8 cellular contexts compared by ENCODE assay signal in the genomic region with DNA sequence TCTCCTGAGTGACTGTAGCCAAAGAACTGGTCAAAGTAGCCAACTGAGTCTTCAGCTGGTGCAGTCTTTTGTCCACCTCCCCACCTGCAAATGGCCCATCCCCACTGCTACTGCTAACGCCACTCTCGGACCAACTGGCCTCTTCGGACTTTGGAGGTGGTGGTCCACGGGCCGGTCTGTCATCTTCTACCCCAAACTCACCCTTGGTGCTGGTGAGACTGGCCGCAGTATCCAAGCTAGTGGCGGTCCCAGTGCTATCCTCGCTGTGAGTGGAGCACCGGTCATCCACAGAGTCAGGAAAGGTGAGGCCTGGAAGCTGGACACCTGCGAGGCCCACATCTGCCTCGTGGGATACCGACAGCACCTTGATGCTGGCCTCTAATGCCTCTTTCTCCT. TPM values are rescaled to one million over a fixed set of nuclear protein-coding genes. Genes with fewer than 3 reads are reported as not detected.
A peak's percentile ranks its signal among the peaks of the same experiment; 100 is the strongest.
DNase-seq lines count a peak whose midpoint lies in the region; ATAC-seq and TF ChIP-seq lines count a peak whose summit lies in the region.

No MANE protein-coding gene starts in this region.

- no peak overlapping the region for H2BK15ac ChIP-seq in mesenchymal stem cell (ENCODE audit: low read depth, poor library complexity, severe bottlenecking)

- no peak for DNase-seq in cardiac muscle cell (ENCODE audit: low read depth in 1 of 2, low spot score in 1 of 2)
- no peak for DNase-seq in Right ventricle myocardium inferior (ENCODE audit: missing footprints)
- DNase-seq in body of pancreas, result no peak
- no peak for DNase-seq in mesenchymal stem cell
- DNase-seq in upper lobe of left lung, result no peak
- DNase-seq in DMS 273 treated with DMSO at 0.1 percent for 48 hours (lab: John Stamatoyannopoulos, UW), result no peak
- DNase-seq in NCI-H2171 treated with DMSO at 0.1 percent for 48 hours (lab: John Stamatoyannopoulos, UW), result no peak

- no peak overlapping the region for H4K91ac ChIP-seq in mesenchymal stem cell (ENCODE audit: low read length)

- TF ChIP-seq CTCF in cardiac muscle cell (IDR thresholded peaks at IDR 0.05; ENCODE audit: low read depth, low read length), result no peak
- TF ChIP-seq CTCF in body of pancreas (IDR thresholded peaks at IDR 0.05), result no peak
- TF ChIP-seq CTCF in upper lobe of left lung (IDR thresholded peaks at IDR 0.05), result no peak

- ATAC-seq in Right ventricle myocardium inferior, result no peak
- no peak for ATAC-seq in body of pancreas
- ATAC-seq in upper lobe of left lung (ENCODE audit: low FRiP score in 2 of 2), result no peak
- no peak for ATAC-seq in HG02938 (IDR thresholded peaks at IDR 0.05; ENCODE audit: unreplicated experiment)

- H2AK5ac ChIP-seq in mesenchymal stem cell (ENCODE audit: low read length, severe bottlenecking), result no peak overlapping the region

- peak overlapping the region; percentile 85 for H3K4me3 ChIP-seq in cardiac muscle cell
- H3K4me3 ChIP-seq in body of pancreas, result peak overlapping the region; percentile 55 to 94
- peak overlapping the region; percentile 81 to 95 for H3K4me3 ChIP-seq in mesenchymal stem cell (ENCODE audit: insufficient read depth in 1 of 2, low read depth in 1 of 2, low read length in 2 of 2)
- H3K4me3 ChIP-seq in upper lobe of left lung, result peak overlapping the region; percentile 63 to 92 (median 86)

- peak overlapping the region; percentile 83 for H3K27ac ChIP-seq in cardiac muscle cell
- peak overlapping the region in 3 of 4 donors; percentile 83 to 91 (median 85) for H3K27ac ChIP-seq in body of pancreas
- no peak overlapping the region for H3K27ac ChIP-seq in mesenchymal stem cell (ENCODE audit: low read length, poor library complexity, severe bottlenecking)
- peak overlapping the region; percentile 85 to 93 (median 92) for H3K27ac ChIP-seq in upper lobe of left lung

- H3K4me1 ChIP-seq in cardiac muscle cell (ENCODE audit: low read depth) (peaks cover 9% of the 10 kb centered on the region), body of pancreas (peaks cover 73% of the 10 kb centered on the region), mesenchymal stem cell (ENCODE audit: control insufficient read depth, insufficient read depth, low read depth, low read length) (peaks cover 38% of the 10 kb centered on the region), upper lobe of left lung (peaks cover 42 to 70% (median 49%) of the 10 kb centered on the region in 4 donors)

- WGBS in body of pancreas, 2 donors, result 9 to 27% methylated on average over 6 to 12 of the region's 12 CpGs
- 67% methylated on average over 12 of the region's 12 CpGs for WGBS in mesenchymal stem cell
- WGBS in upper lobe of left lung, 2 donors, result 36 to 53% methylated on average over 5 to 12 of the region's 12 CpGs

- H2BK12ac ChIP-seq in mesenchymal stem cell (ENCODE audit: low read length in 2 of 2), result no peak overlapping the region

- no peak overlapping the region for H4K8ac ChIP-seq in mesenchymal stem cell (ENCODE audit: low read length)

- no peak for TF ChIP-seq POLR2A in body of pancreas (IDR thresholded peaks at IDR 0.05)
- TF ChIP-seq POLR2A in upper lobe of left lung (IDR thresholded peaks at IDR 0.05), result no peak

- H3K36me3 ChIP-seq in cardiac muscle cell (peaks cover 15% of the 10 kb centered on the region), body of pancreas (replicated peaks in 1 of 2; ENCODE audit: insufficient read depth in 1 of 2, low read depth in 2 of 2) (peaks cover 0 to 6% of the 10 kb centered on the region in 2 donors), mesenchymal stem cell (ENCODE audit: control insufficient read depth in 1 of 2, insufficient read depth in 2 of 2, low read depth in 1 of 2, low read length in 2 of 2) (peaks cover 15 to 45% of the 10 kb centered on the region in 2 experiments), upper lobe of left lung (peaks cover 6 to 24% (median 22%) of the 10 kb centered on the region in 4 donors)

- H3K4me2 ChIP-seq in mesenchymal stem cell (ENCODE audit: low read length, poor library complexity, severe bottlenecking), result peak overlapping the region; percentile 67

- no peak overlapping the region for H3K18ac ChIP-seq in mesenchymal stem cell (ENCODE audit: low read depth in 1 of 2, low read length in 2 of 2)

- no peak overlapping the region for H2BK120ac ChIP-seq in mesenchymal stem cell (ENCODE audit: low read depth, low read length)

- peak overlapping the region; percentile 95 for H3K9ac ChIP-seq in mesenchymal stem cell (ENCODE audit: low read length)

- H3K27me3 ChIP-seq in cardiac muscle cell (no peaks in the 10 kb centered on the region), body of pancreas (no peaks in the 10 kb centered on the region), mesenchymal stem cell (ENCODE audit: control insufficient read depth in 1 of 2, insufficient read depth in 1 of 2, low read length in 2 of 2) (no peaks in the 10 kb centered on the region), upper lobe of left lung (no peaks in the 10 kb centered on the region)

- no peak for TF ChIP-seq EP300 in upper lobe of left lung (IDR thresholded peaks at IDR 0.05)

- H3K23ac ChIP-seq in mesenchymal stem cell (ENCODE audit: low read length in 2 of 2), result no peak overlapping the region

- no peak overlapping the region for H2BK5ac ChIP-seq in mesenchymal stem cell (ENCODE audit: low read depth, low read length, poor library complexity, severe bottlenecking)

- peak overlapping the region in 1 of 2 experiments; percentile 2 for H3K14ac ChIP-seq in mesenchymal stem cell (ENCODE audit: low read length in 2 of 2)

- peak overlapping the region in 1 of 2 experiments; percentile 19 for H3K4ac ChIP-seq in mesenchymal stem cell (ENCODE audit: low read depth in 1 of 2, low read length in 2 of 2)

- no peaks in the 10 kb centered on the region for H3K9me3 ChIP-seq in cardiac muscle cell (ENCODE audit: low read depth)
- no peaks in the 10 kb centered on the region for H3K9me3 ChIP-seq in body of pancreas
- H3K9me3 ChIP-seq in mesenchymal stem cell (ENCODE audit: control insufficient read depth, low read length), result no peaks in the 10 kb centered on the region
- no peaks in the 10 kb centered on the region for H3K9me3 ChIP-seq in upper lobe of left lung

- peak overlapping the region; percentile 87 for H2AFZ ChIP-seq in mesenchymal stem cell (ENCODE audit: low read depth, low read length)

- intact Hi-C loops in Right ventricle myocardium inferior (cut with DNase I), result no loop called here
- intact Hi-C loops in body of pancreas (cut with DNase I), result no loop called here

- peaks cover 41% of the 10 kb centered on the region for H3K79me1 ChIP-seq in mesenchymal stem cell (replicated peaks; ENCODE audit: low read length, poor library complexity, severe bottlenecking)

RNA-seq across cellular contexts. Expression of a gene that starts 0.8 kb away (rescaled TPM):
- total RNA-seq in cardiac muscle cell (15.1 and 15.6 TPM in 2 replicates), Right ventricle myocardium inferior (7.5 TPM), body of pancreas (10 to 100 TPM; 13.7 to 23.1 TPM), upper lobe of left lung (10 to 100 TPM; 12.6 to 19.5 (median 17.4) TPM)
- 8.7 and 9.6 TPM in 2 replicates for polyA plus RNA-seq in cardiac muscle cell
- polyA plus RNA-seq in mesenchymal stem cell (2013, experiment 1 of 2), result 7.7 TPM
- 7.9 TPM for polyA plus RNA-seq in mesenchymal stem cell (2013, experiment 2 of 2)

RNA-seq across cellular contexts. Expression of a gene that starts 3.6 kb away (rescaled TPM):
- 280 and 378 TPM in 2 replicates for total RNA-seq in cardiac muscle cell
- polyA plus RNA-seq in cardiac muscle cell, result 264 and 298 TPM in 2 replicates
- total RNA-seq in Right ventricle myocardium inferior, result 78.1 TPM
- 100 to 1,000 TPM; 107 to 132 TPM for total RNA-seq in body of pancreas
- polyA plus RNA-seq in mesenchymal stem cell (2013, experiment 1 of 2), result 88.9 TPM
- 83.2 TPM for polyA plus RNA-seq in mesenchymal stem cell (2013, experiment 2 of 2)
- 100 to 1,000 TPM in 3 of 6 donors, 10 to 100 TPM in 3; 43.0 to 177 (median 106) TPM for total RNA-seq in upper lobe of left lung

RNA-seq across cellular contexts. Expression of a gene that starts 8.9 kb away (rescaled TPM):
- 1.0 and 1.1 TPM in 2 replicates for total RNA-seq in cardiac muscle cell
- 0.43 and 1.8 TPM in 2 replicates for polyA plus RNA-seq in cardiac muscle cell
- total RNA-seq in Right ventricle myocardium inferior, result 0.38 TPM
- 10 to 100 TPM in 1 of 2 donors, not detected in 1; 19.4 TPM for total RNA-seq in body of pancreas
- polyA plus RNA-seq in mesenchymal stem cell (2013, experiment 1 of 2), result 0.80 TPM
- 1.0 TPM for polyA plus RNA-seq in mesenchymal stem cell (2013, experiment 2 of 2)
- 1 to 10 TPM in 4 of 6 donors, under 1 TPM in 1, not detected in 1; 0.97 to 4.6 (median 1.6) TPM for total RNA-seq in upper lobe of left lung

RNA-seq across cellular contexts. Expression of a gene that starts 33.3 kb away (rescaled TPM):
- total RNA-seq in cardiac muscle cell (not detected in 2 replicates), Right ventricle myocardium inferior (not detected), body of pancreas (not detected), upper lobe of left lung (not detected)
- not detected in 2 replicates for polyA plus RNA-seq in cardiac muscle cell
- not detected for polyA plus RNA-seq in mesenchymal stem cell (2013, experiment 1 of 2)
- not detected for polyA plus RNA-seq in mesenchymal stem cell (2013, experiment 2 of 2)
